Comparison of ENCODE assay signal across 24 cellular contexts in the genomic region with DNA sequence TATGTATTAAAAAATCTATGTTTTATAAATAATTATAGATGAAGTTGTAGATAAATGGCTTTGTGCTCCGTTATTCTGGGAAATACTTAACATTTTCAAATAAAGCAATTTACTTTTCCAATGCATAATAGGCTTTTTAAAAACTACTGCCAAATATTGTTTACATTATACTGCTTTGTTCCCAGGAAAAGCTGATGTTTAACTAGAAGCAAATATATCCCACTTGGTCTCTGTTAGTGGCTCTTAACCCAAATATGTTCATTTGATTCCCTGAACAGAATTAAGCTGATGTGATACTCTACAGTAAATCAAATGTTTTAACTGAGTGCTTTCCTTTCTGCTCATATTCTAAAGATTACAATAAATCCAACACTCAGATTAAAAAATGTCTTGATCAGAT.
"Had no signal": no experiment of that assay in that cellular context is flagged by ENCODE, and none has a peak within 500 bp of the region (broad histone marks: within the 10 kb centered on the region; RNA-seq: fewer than 3 reads in every experiment).

No MANE protein-coding gene starts in this region.

- DNase-seq: dermis blood vessel endothelial cell; effector memory CD4-positive, alpha-beta T cell; foreskin keratinocyte; heart left ventricle; kidney; mesenchymal stem cell; mucosa of descending colon; naive B cell; sigmoid colon; stimulated activated CD4-positive, alpha-beta T cell treated with anti-CD3 and anti-CD28 coated beads, Interleukin-2, amount 100 ng/mL, for 24 hours; stimulated activated CD4-positive, alpha-beta T cell treated with anti-CD3 and anti-CD28 coated beads, Interleukin-4, amount 100 ng/mL, for 24 hours; stimulated activated naive CD4-positive, alpha-beta T cell treated with Interleukin-2 at 50 U/mL for 16 hours; stomach; thyroid gland; trophoblast cell had no signal

- H3K27me3 ChIP-seq: esophagus muscularis mucosa, foreskin keratinocyte, gastroesophageal sphincter, heart left ventricle, hepatocyte, neural progenitor cell, right atrium auricular region, sigmoid colon, stomach, thyroid gland, vagina had no signal

- H3K4me3 ChIP-seq: esophagus muscularis mucosa, gastroesophageal sphincter, heart left ventricle, hepatocyte, mucosa of descending colon, neural progenitor cell, prostate gland, right atrium auricular region, sigmoid colon, stomach, thyroid gland, vagina had no signal

- ATAC-seq: foreskin keratinocyte; gastroesophageal sphincter; heart left ventricle; left lobe of liver; mucosa of descending colon; stimulated activated effector memory CD8-positive, alpha-beta T cell treated with anti-CD3 and anti-CD28 coated beads, Interleukin-12 subunit alpha, Interleukin-12 subunit beta, amount 100 ng/mL, for 72 hours had no signal

- H3K27ac ChIP-seq: esophagus muscularis mucosa, foreskin keratinocyte, gastroesophageal sphincter, heart left ventricle, hepatocyte, neural progenitor cell, prostate gland, right atrium auricular region, sigmoid colon, stomach, thyroid gland, vagina had no signal

- H3K36me3 ChIP-seq: esophagus muscularis mucosa, gastroesophageal sphincter, heart left ventricle, neural progenitor cell, prostate gland, right atrium auricular region, sigmoid colon, stomach, thyroid gland, vagina had no signal
